ENCODE assay signal across 21 cellular contexts in the genomic region with DNA sequence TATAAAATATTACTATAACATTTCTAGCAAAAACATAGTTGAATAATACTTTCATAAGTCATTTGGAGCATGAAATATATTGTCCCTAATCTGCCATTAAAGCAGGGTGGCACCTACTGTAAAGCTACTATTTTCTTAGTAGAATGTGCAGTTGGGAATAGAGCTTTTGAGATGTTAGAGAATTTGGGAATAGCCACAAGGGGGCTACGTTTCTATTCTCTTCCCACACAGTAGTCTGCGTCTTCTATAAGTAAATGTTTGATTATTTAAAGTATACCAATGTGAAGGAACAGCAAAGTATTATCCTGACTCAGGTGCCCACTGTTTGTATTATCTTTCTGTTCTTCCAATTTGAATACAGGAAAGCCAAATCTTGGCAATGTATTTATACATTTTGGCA.
DNase-seq lines count a peak whose midpoint lies in the region; TF ChIP-seq lines count a peak whose summit lies in the region.
"Had no signal": no experiment of that assay in that cellular context is flagged by ENCODE, and none has a peak within 500 bp of the region (broad histone marks: within the 10 kb centered on the region; RNA-seq: fewer than 3 reads in every experiment).

No MANE protein-coding gene starts in this region.

- H3K27ac Mint-ChIP-seq in mesothelial cell of epicardium, result no peak overlapping the region
- H3K27ac Mint-ChIP-seq: activated CD4-positive, alpha-beta T cell treated with anti-CD3 and anti-CD28 coated beads, Interleukin-2, amount 10 ng/mL, durations not matched to agents 7 days and 5 days; activated T-cell treated with anti-CD3 and anti-CD28 coated beads, Interleukin-2, amount 50 U/mL, for 72 hours had no signal

- TF ChIP-seq CTCF in choroid plexus epithelial cell (conservative IDR thresholded peaks at IDR 0.05; ENCODE audit: low read depth, low read length) (peak; percentile 55), mesothelial cell of epicardium (IDR thresholded peaks at IDR 0.05; ENCODE audit: unreplicated experiment) (peak; percentile 19), spleen (IDR thresholded peaks at IDR 0.05 in 8 of 11, conservative IDR thresholded peaks at IDR 0.05 in 3 of 11) (no peak)

- H3K27me3 Mint-ChIP-seq in mesothelial cell of epicardium (ENCODE audit: low read depth), result no peaks in the 10 kb centered on the region
- H3K27me3 Mint-ChIP-seq: activated CD4-positive, alpha-beta T cell treated with anti-CD3 and anti-CD28 coated beads, Interleukin-2, amount 10 ng/mL, durations not matched to agents 7 days and 5 days had no signal

- H3K9me3 Mint-ChIP-seq in mesothelial cell of epicardium, result peaks cover 12% of the 10 kb centered on the region

- intact Hi-C loops in posterior cingulate gyrus (cut with DNase I), result no loop called here
- intact Hi-C loops in spleen (cut with DNase I; ENCODE audit: low total_unique reads), result no loop called here

- H3K4me3 Mint-ChIP-seq in mesothelial cell of epicardium, result no peak overlapping the region
- H3K4me3 Mint-ChIP-seq: activated CD4-positive, alpha-beta T cell treated with anti-CD3 and anti-CD28 coated beads, Interleukin-2, amount 10 ng/mL, durations not matched to agents 7 days and 5 days; activated T-cell treated with anti-CD3 and anti-CD28 coated beads, Interleukin-2, amount 50 U/mL, for 72 hours; CD14-positive monocyte had no signal

- no peaks in the 10 kb centered on the region for H3K4me1 ChIP-seq in spleen
- H3K4me1 ChIP-seq: gastrocnemius medialis, prostate gland, upper lobe of right lung had no signal

- no peaks in the 10 kb centered on the region for H3K27me3 ChIP-seq in spleen (replicated peaks in 1 of 7)
- H3K27me3 ChIP-seq: dorsolateral prefrontal cortex, gastrocnemius medialis, upper lobe of right lung had no signal

- H3K9me3 ChIP-seq in spleen, result no peaks in the 10 kb centered on the region
- H3K9me3 ChIP-seq: gastrocnemius medialis, prostate gland, upper lobe of right lung had no signal

- 17 to 43% (median 31%) methylated on average over 2 of the region's 2 CpGs for WGBS in spleen, 5 donors

- no peaks in the 10 kb centered on the region for H3K36me3 ChIP-seq in spleen
- H3K36me3 ChIP-seq: gastrocnemius medialis, prostate gland, upper lobe of right lung had no signal

- TF ChIP-seq POLR2A in spleen (IDR thresholded peaks at IDR 0.05), result no peak

- H3K4me3 ChIP-seq in choroid plexus epithelial cell (ENCODE audit: low read depth, low read length), result no peak overlapping the region
- H3K4me3 ChIP-seq in spleen, result no peak overlapping the region
- H3K4me3 ChIP-seq: dorsolateral prefrontal cortex, gastrocnemius medialis, prostate gland, upper lobe of right lung had no signal

- no peak overlapping the region for H3K27ac ChIP-seq in spleen
- H3K27ac ChIP-seq: dorsolateral prefrontal cortex, gastrocnemius medialis, prostate gland, RWPE1, upper lobe of right lung had no signal

- DNase-seq in D341Med (ENCODE audit: low spot score) (peak; percentile 33), Kasumi-1 (lab: John Stamatoyannopoulos, UW) (peak; percentile 5 to 9), choroid plexus epithelial cell (ENCODE audit: low read depth) (peak; percentile 59), mesothelial cell of epicardium (ENCODE audit: low spot score in 2 of 2, unreplicated experiment in 2 of 2) (no peak), posterior cingulate gyrus (no peak), spleen (no peak)
- DNase-seq in stimulated activated naive CD4-positive, alpha-beta T cell (lab: John Stamatoyannopoulos, UW), result no peak
- DNase-seq in stimulated activated CD8-positive, alpha-beta memory T cell treated with anti-CD3 and anti-CD28 coated beads, Interleukin-4, amount 100 ng/mL, for 48 hours, result no peak
- DNase-seq: activated CD4-positive, alpha-beta T cell treated with anti-CD3 and anti-CD28 coated beads, Interleukin-2, amount 10 ng/mL, durations not matched to agents 7 days and 5 days; activated T-cell treated with anti-CD3 and anti-CD28 coated beads, Interleukin-2, amount 50 U/mL, for 72 hours; amniotic stem cell; dorsolateral prefrontal cortex; gastrocnemius medialis; GF-D8; IMR-90; kidney; NCI-H1436 treated with DMSO at 0.1 percent for 48 hours; upper lobe of right lung had no signal

- no peaks in the 10 kb centered on the region for H3K36me3 Mint-ChIP-seq in mesothelial cell of epicardium

- H3K4me1 Mint-ChIP-seq in mesothelial cell of epicardium, result peaks cover 6% of the 10 kb centered on the region

Comparison
In these comparisons a context has a peak if more than half of its experiments do, and no peak if none do; other contexts are left out.
1. DNase-seq: peak in D341Med (single experiment), Kasumi-1 (2 of 2) and choroid plexus epithelial cell (single experiment); none in mesothelial cell of epicardium (0 of 2), posterior cingulate gyrus (0 of 10), stimulated activated naive CD4-positive, alpha-beta T cell (0 of 6), stimulated activated CD8-positive, alpha-beta memory T cell treated with anti-CD3 and anti-CD28 coated beads, Interleukin-4, amount 100 ng/mL, for 48 hours (single experiment) and spleen (single experiment).
2. CTCF ChIP-seq: peak in choroid plexus epithelial cell (single experiment) and mesothelial cell of epicardium (single experiment); none in spleen (0 of 11).